Comparison of ENCODE assay signal across 8 cellular contexts in genomic region chr12:49088190-49088931, GRCh38. TPM values are rescaled to one million over a fixed set of nuclear protein-coding genes. Genes with fewer than 3 reads are reported as not detected.
DNase-seq lines count a peak whose midpoint lies in the region; ATAC-seq lines count a peak whose summit lies in the region.

No MANE protein-coding gene starts in this region.

- intact Hi-C loops in head of caudate nucleus (cut with DNase I) (loop anchor here (5.0 kb wide), 1 partner anchor 44 kb away; the partner anchor contains the start of gene TUBA1B), posterior vena cava (cut with DNase I) (loop anchor here in 1 of 2 donors (10.0 kb wide), 1 partner anchor 146 kb away; no protein-coding TSS in a partner anchor)

- in situ Hi-C loops in G401 (cut with HindIII; ENCODE audit: low sequenced_read_pairs) = no loop called here

- DNase-seq in G401 (ENCODE audit: low spot score) = peak; percentile 95
- DNase-seq in NCI-H1092 treated with DMSO at 0.1 percent for 48 hours (lab: John Stamatoyannopoulos, UW) = peak; percentile 85
- DNase-seq in SK-N-DZ (ENCODE audit: low spot score) = peak; percentile 91
- DNase-seq in activated naive CD4-positive, alpha-beta T cell treated with anti-CD3 and anti-CD28 coated beads, Interleukin-2, amount 50 U/mL, for 72 hours (ENCODE audit: low spot score in 2 of 2) = peak; percentile 68 to 77
- DNase-seq in head of caudate nucleus = peak; percentile 62 to 94 (median 84)
- peak; percentile 85 for DNase-seq in posterior vena cava (ENCODE audit: low spot score)
- DNase-seq in ureter (ENCODE audit: low spot score) = peak; percentile 78

- no peaks in the 10 kb centered on the region for H3K9me3 Mint-ChIP-seq in activated naive CD4-positive, alpha-beta T cell treated with anti-CD3 and anti-CD28 coated beads, Interleukin-2, amount 50 U/mL, for 72 hours

- no peaks in the 10 kb centered on the region for H3K36me3 Mint-ChIP-seq in activated naive CD4-positive, alpha-beta T cell treated with anti-CD3 and anti-CD28 coated beads, Interleukin-2, amount 50 U/mL, for 72 hours

- ATAC-seq in HG02571 (IDR thresholded peaks at IDR 0.05; ENCODE audit: unreplicated experiment) = peak; percentile 81
- ATAC-seq in activated naive CD4-positive, alpha-beta T cell treated with anti-CD3 and anti-CD28 coated beads, Interleukin-2, amount 50 U/mL, for 72 hours = peak; percentile 84 to 86

- no peak overlapping the region for H3K27ac Mint-ChIP-seq in activated naive CD4-positive, alpha-beta T cell treated with anti-CD3 and anti-CD28 coated beads, Interleukin-2, amount 50 U/mL, for 72 hours

RNA-seq across cellular contexts. Expression of gene DHH, which starts 6.2 kb away (rescaled TPM):
- total RNA-seq in G401 (2014; rRNA removed; shearing (Covaris generic)) = 0.06 TPM in 1 of 2 replicates, not detected in the other
- 0.21 TPM in 1 of 2 replicates, not detected in the other for polyA plus RNA-seq in SK-N-DZ (2014; cell fraction: cytosol; rRNA removed)
- polyA plus RNA-seq in SK-N-DZ (2014; cell fraction: nucleus; rRNA removed) = 0.47 and 1.3 TPM in 2 replicates
- 1 to 10 TPM in 1 of 2 donors, under 1 TPM in 1; 0.19 to 1.0 TPM for total RNA-seq in activated naive CD4-positive, alpha-beta T cell treated with anti-CD3 and anti-CD28 coated beads, Interleukin-2, amount 50 U/mL, for 72 hours
- total RNA-seq in posterior vena cava (1 to 10 TPM in 1 of 2 donors, under 1 TPM in 1; 0.93 to 2.7 TPM), ureter (0.70 TPM)

RNA-seq across cellular contexts. Expression of gene RHEBL1, which starts 18.6 kb away (rescaled TPM):
- total RNA-seq in G401 (2014; rRNA removed; shearing (Covaris generic)) = 2.5 and 3.5 TPM in 2 replicates
- 14.2 and 19.6 TPM in 2 replicates for polyA plus RNA-seq in SK-N-DZ (2014; cell fraction: cytosol; rRNA removed)
- 14.3 and 15.4 TPM in 2 replicates for polyA plus RNA-seq in SK-N-DZ (2014; cell fraction: nucleus; rRNA removed)
- 10 to 100 TPM; 12.7 to 19.7 TPM for total RNA-seq in activated naive CD4-positive, alpha-beta T cell treated with anti-CD3 and anti-CD28 coated beads, Interleukin-2, amount 50 U/mL, for 72 hours
- under 1 TPM in 1 of 2 donors, not detected in 1; 0.38 TPM for total RNA-seq in posterior vena cava
- not detected for total RNA-seq in ureter

RNA-seq across cellular contexts. Expression of gene LMBR1L, which starts 22.3 kb away (rescaled TPM):
- total RNA-seq in G401 (2014; rRNA removed; shearing (Covaris generic)) = 26.8 and 40.8 TPM in 2 replicates
- polyA plus RNA-seq in SK-N-DZ (2014; cell fraction: cytosol; rRNA removed) = 39.9 and 61.0 TPM in 2 replicates
- 254 and 255 TPM in 2 replicates for polyA plus RNA-seq in SK-N-DZ (2014; cell fraction: nucleus; rRNA removed)
- total RNA-seq in activated naive CD4-positive, alpha-beta T cell treated with anti-CD3 and anti-CD28 coated beads, Interleukin-2, amount 50 U/mL, for 72 hours = 100 to 1,000 TPM in 1 of 2 donors, 10 to 100 TPM in 1; 64.0 to 134 TPM
- 10 to 100 TPM; 37.7 to 40.8 TPM for total RNA-seq in posterior vena cava
- 85.7 TPM for total RNA-seq in ureter

RNA-seq across cellular contexts. Expression of gene KMT2D, which starts 27.8 kb away (rescaled TPM):
- 13.8 and 18.6 TPM in 2 replicates for total RNA-seq in G401 (2014; rRNA removed; shearing (Covaris generic))
- polyA plus RNA-seq in SK-N-DZ (2014; cell fraction: cytosol; rRNA removed) = 19.0 and 23.0 TPM in 2 replicates
- 28.8 and 36.1 TPM in 2 replicates for polyA plus RNA-seq in SK-N-DZ (2014; cell fraction: nucleus; rRNA removed)
- 100 to 1,000 TPM in 1 of 2 donors, 10 to 100 TPM in 1; 67.7 to 110 TPM for total RNA-seq in activated naive CD4-positive, alpha-beta T cell treated with anti-CD3 and anti-CD28 coated beads, Interleukin-2, amount 50 U/mL, for 72 hours
- 10 to 100 TPM; 59.5 to 63.3 TPM for total RNA-seq in posterior vena cava
- total RNA-seq in ureter = 115 TPM

RNA-seq across cellular contexts. Expression of gene TUBA1B, which starts 42.8 kb away (rescaled TPM):
- total RNA-seq in G401 (2014; rRNA removed; shearing (Covaris generic)) = 2,974 and 3,054 TPM in 2 replicates
- 4,089 and 4,487 TPM in 2 replicates for polyA plus RNA-seq in SK-N-DZ (2014; cell fraction: cytosol; rRNA removed)
- 1,364 and 1,619 TPM in 2 replicates for polyA plus RNA-seq in SK-N-DZ (2014; cell fraction: nucleus; rRNA removed)
- total RNA-seq in activated naive CD4-positive, alpha-beta T cell treated with anti-CD3 and anti-CD28 coated beads, Interleukin-2, amount 50 U/mL, for 72 hours = 1,000 to 10,000 TPM; 2,180 to 2,388 TPM
- total RNA-seq in posterior vena cava (100 to 1,000 TPM; 763 to 783 TPM), ureter (496 TPM)

Comparison
In these comparisons a context has a peak if more than half of its experiments do, and no peak if none do; other contexts are left out.
1. Peak in every context shown above with its lines: DNase-seq and ATAC-seq.